ENCODE assay signal across 18 cellular contexts in the genomic region with DNA sequence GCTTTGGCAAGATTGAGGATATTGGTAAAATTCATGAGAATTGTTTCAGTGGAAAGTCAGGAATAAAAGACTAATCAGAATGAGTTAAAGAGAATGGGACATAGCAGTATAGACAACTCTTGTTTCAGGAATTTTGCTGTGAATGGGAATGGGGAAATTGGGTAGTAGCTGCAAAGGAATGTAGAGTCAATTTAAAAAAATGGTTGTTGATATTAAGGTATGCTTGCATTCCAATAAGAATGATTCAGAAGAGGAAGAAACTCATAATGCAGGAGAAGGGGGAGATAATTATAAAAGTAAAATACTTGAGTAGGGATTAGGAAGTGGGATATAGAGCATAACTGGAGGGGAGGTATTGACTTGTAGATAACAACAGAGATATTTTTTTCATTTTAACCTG. TPM values are rescaled to one million over a fixed set of nuclear protein-coding genes. Genes with fewer than 3 reads are reported as not detected.
DNase-seq lines count a peak whose midpoint lies in the region; ATAC-seq and TF ChIP-seq lines count a peak whose summit lies in the region.
"Had no signal": no experiment of that assay in that cellular context is flagged by ENCODE, and none has a peak within 500 bp of the region (broad histone marks: within the 10 kb centered on the region; RNA-seq: fewer than 3 reads in every experiment).

No MANE protein-coding gene starts in this region.

- DNase-seq in BJ (ENCODE audit: low read depth) = peak; percentile 34
- DNase-seq in LoVo (ENCODE audit: low spot score) = peak; percentile 19
- DNase-seq in cardiac fibroblast (ENCODE audit: low read depth in 2 of 2) = peak; percentile 35 to 79
- DNase-seq in mesenchymal stem cell = no peak
- no peak for DNase-seq in NCI-H1417 (lab: John Stamatoyannopoulos, UW)
- no peak for DNase-seq in esophagus squamous epithelium (lab: John Stamatoyannopoulos, UW)
- DNase-seq: activated effector memory CD4-positive, alpha-beta T cell treated with Interleukin-2 at 50 U/mL for 16 hours; BE2C; body of pancreas; DMS79 treated with DMSO at 0.1 percent for 48 hours; effector CD4-positive, alpha-beta T cell; head of caudate nucleus; NCI-H1092; pancreas; stimulated activated CD4-positive, alpha-beta T cell treated with anti-CD3 and anti-CD28 coated beads, Interleukin-15, amount 100 ng/mL, for 24 hours had no signal

- intact Hi-C loops in esophagus squamous epithelium (cut with DNase I) = no loop called here

- H4K91ac ChIP-seq in mesenchymal stem cell (ENCODE audit: low read length) = no peak overlapping the region

- no peak overlapping the region for H3K4me3 ChIP-seq in BJ (ENCODE audit: low read depth, low read length)
- H3K4me3 ChIP-seq in cardiac fibroblast (replicated peaks in 1 of 2; ENCODE audit: low read depth in 2 of 2, low read length in 2 of 2) = no peak overlapping the region
- no peak overlapping the region for H3K4me3 ChIP-seq in mesenchymal stem cell (ENCODE audit: insufficient read depth in 1 of 2, low read depth in 1 of 2, low read length in 2 of 2)
- no peak overlapping the region for H3K4me3 ChIP-seq in esophagus squamous epithelium
- H3K4me3 ChIP-seq: body of pancreas, GM12878, pancreas had no signal

- POLR2A ChIA-PET in BJ (lab: Charles Lee) = no interaction called here

- H3K27ac ChIP-seq in mesenchymal stem cell (ENCODE audit: low read length, poor library complexity, severe bottlenecking) = peak overlapping the region; percentile 64
- H3K27ac ChIP-seq in esophagus squamous epithelium = no peak overlapping the region
- H3K27ac ChIP-seq: body of pancreas, pancreas had no signal

- H3K14ac ChIP-seq in mesenchymal stem cell (ENCODE audit: low read length in 2 of 2) = no peak overlapping the region

- H3K36me3 ChIP-seq in BJ (ENCODE audit: control insufficient read depth, insufficient read depth, low read length) = no peaks in the 10 kb centered on the region
- no peaks in the 10 kb centered on the region for H3K36me3 ChIP-seq in mesenchymal stem cell (ENCODE audit: control insufficient read depth in 1 of 2, insufficient read depth in 2 of 2, low read depth in 1 of 2, low read length in 2 of 2)
- no peaks in the 10 kb centered on the region for H3K36me3 ChIP-seq in esophagus squamous epithelium
- H3K36me3 ChIP-seq: BE2C, pancreas had no signal

- no peak for TF ChIP-seq POLR2A in esophagus squamous epithelium (IDR thresholded peaks at IDR 0.05)

- CTCF ChIA-PET in BJ (lab: Yijun Ruan, JAX) = interaction anchor here (1.9 kb wide), 1 partner anchor 10 kb away, joined by 5 read pairs; no protein-coding TSS in a partner anchor

- no peak for ATAC-seq in GM21825 (IDR thresholded peaks at IDR 0.05; ENCODE audit: unreplicated experiment)
- no peak for ATAC-seq in GM18858 (IDR thresholded peaks at IDR 0.05; ENCODE audit: unreplicated experiment)
- ATAC-seq: body of pancreas, GM12878 had no signal

- H4K8ac ChIP-seq in mesenchymal stem cell (ENCODE audit: low read length) = no peak overlapping the region

- no peak overlapping the region for H3K9ac ChIP-seq in mesenchymal stem cell (ENCODE audit: low read length)

- H3K23ac ChIP-seq in mesenchymal stem cell (ENCODE audit: low read length in 2 of 2) = no peak overlapping the region

- TF ChIP-seq CTCF in BJ (IDR thresholded peaks at IDR 0.05; ENCODE audit: insufficient read depth, low read depth, low read length) = no peak
- no peak for TF ChIP-seq CTCF in cardiac fibroblast (IDR thresholded peaks at IDR 0.05; ENCODE audit: low read depth, low read length)
- TF ChIP-seq CTCF in esophagus squamous epithelium (IDR thresholded peaks at IDR 0.05) = no peak

- H3K18ac ChIP-seq in mesenchymal stem cell (ENCODE audit: low read depth in 1 of 2, low read length in 2 of 2) = no peak overlapping the region

- no peaks in the 10 kb centered on the region for H3K9me3 ChIP-seq in mesenchymal stem cell (ENCODE audit: control insufficient read depth, low read length)
- H3K9me3 ChIP-seq in esophagus squamous epithelium = no peaks in the 10 kb centered on the region
- H3K9me3 ChIP-seq: BE2C, body of pancreas, pancreas had no signal

- H2BK5ac ChIP-seq in mesenchymal stem cell (ENCODE audit: low read depth, low read length, poor library complexity, severe bottlenecking) = no peak overlapping the region

- H2BK15ac ChIP-seq in mesenchymal stem cell (ENCODE audit: low read depth, poor library complexity, severe bottlenecking) = no peak overlapping the region

- no peak overlapping the region for H2AK5ac ChIP-seq in mesenchymal stem cell (ENCODE audit: low read length, severe bottlenecking)

- H3K4ac ChIP-seq in mesenchymal stem cell (ENCODE audit: low read depth in 1 of 2, low read length in 2 of 2) = no peak overlapping the region

- H2BK12ac ChIP-seq in mesenchymal stem cell (ENCODE audit: low read length in 2 of 2) = no peak overlapping the region

- no peak overlapping the region for H2BK120ac ChIP-seq in mesenchymal stem cell (ENCODE audit: low read depth, low read length)

- H2AFZ ChIP-seq in mesenchymal stem cell (ENCODE audit: low read depth, low read length) = no peak overlapping the region

- H3K27me3 ChIP-seq in BJ (ENCODE audit: control insufficient read depth, insufficient read depth, low read length) = no peaks in the 10 kb centered on the region
- H3K27me3 ChIP-seq in mesenchymal stem cell (ENCODE audit: control insufficient read depth in 1 of 2, insufficient read depth in 1 of 2, low read length in 2 of 2) = no peaks in the 10 kb centered on the region
- no peaks in the 10 kb centered on the region for H3K27me3 ChIP-seq in esophagus squamous epithelium
- H3K27me3 ChIP-seq: BE2C, body of pancreas, pancreas had no signal

- peaks cover 15% of the 10 kb centered on the region for H3K79me1 ChIP-seq in mesenchymal stem cell (replicated peaks; ENCODE audit: low read length, poor library complexity, severe bottlenecking)

- H3K4me1 ChIP-seq in mesenchymal stem cell (ENCODE audit: control insufficient read depth, insufficient read depth, low read depth, low read length) (no peaks in the 10 kb centered on the region), esophagus squamous epithelium (peaks cover 0 to 3% (median 0%) of the 10 kb centered on the region in 3 donors)
- H3K4me1 ChIP-seq: BE2C, body of pancreas, pancreas had no signal

- H3K4me2 ChIP-seq in mesenchymal stem cell (ENCODE audit: low read length, poor library complexity, severe bottlenecking) = no peak overlapping the region

RNA-seq across cellular contexts. Expression of a gene that starts 40.7 kb away (rescaled TPM):
- 30.8 and 51.8 TPM in 2 replicates for polyA plus RNA-seq in BJ (2011; rRNA removed)
- polyA minus RNA-seq in BJ (2011; rRNA and poly(A)+ RNA removed) = 38.0 and 43.1 TPM in 2 replicates
- polyA plus RNA-seq in mesenchymal stem cell (2013, experiment 1 of 2) = 28.9 TPM
- 26.9 TPM for polyA plus RNA-seq in mesenchymal stem cell (2013, experiment 2 of 2)
- 10 to 100 TPM; 16.7 to 39.1 (median 24.4) TPM for total RNA-seq in esophagus squamous epithelium

RNA-seq across cellular contexts. Expression of a gene that starts 51.1 kb away (rescaled TPM):
- 4.7 and 7.9 TPM in 2 replicates for polyA plus RNA-seq in BJ (2011; rRNA removed)
- 10.9 and 14.4 TPM in 2 replicates for polyA minus RNA-seq in BJ (2011; rRNA and poly(A)+ RNA removed)
- 2.7 TPM for polyA plus RNA-seq in mesenchymal stem cell (2013, experiment 1 of 2)
- 2.9 TPM for polyA plus RNA-seq in mesenchymal stem cell (2013, experiment 2 of 2)
- under 1 TPM; 0.49 to 0.82 (median 0.64) TPM for total RNA-seq in esophagus squamous epithelium

Comparison
In these comparisons a context has a peak if more than half of its experiments do, and no peak if none do; other contexts are left out.
1. DNase-seq: peak in BJ (single experiment), LoVo (single experiment) and cardiac fibroblast (2 of 2); none in mesenchymal stem cell (single experiment), NCI-H1417 (0 of 3) and esophagus squamous epithelium (single experiment).